ENCODE assay signal across 16 cellular contexts in genomic region chr1:70334436-70334835, GRCh38. TPM values are rescaled to one million over a fixed set of nuclear protein-coding genes. Genes with fewer than 3 reads are reported as not detected.
DNase-seq lines count a peak whose midpoint lies in the region; ATAC-seq and TF ChIP-seq lines count a peak whose summit lies in the region.
"Had no signal": no experiment of that assay in that cellular context is flagged by ENCODE, and none has a peak within 500 bp of the region (broad histone marks: within the 10 kb centered on the region; RNA-seq: fewer than 3 reads in every experiment).

No MANE protein-coding gene starts in this region.

- no peaks in the 10 kb centered on the region for H3K9me3 ChIP-seq in PC-9 (ENCODE audit: insufficient read depth, low read depth)
- H3K9me3 ChIP-seq: A549, BLaER1 had no signal

- peaks cover 3% of the 10 kb centered on the region for H3K27me3 Mint-ChIP-seq in GM23338 (ENCODE audit: insufficient read depth, low read depth, poor library complexity)
- H3K27me3 Mint-ChIP-seq: CD4-positive, alpha-beta memory T cell had no signal

- H2AFZ ChIP-seq in GM23338 = no peak overlapping the region
- H2AFZ ChIP-seq in PC-9 = no peak overlapping the region

- POLR2A ChIA-PET in PC-9 (lab: Charles Lee; ENCODE audit: unreplicated experiment) = no interaction called here

- H3K4me3 Mint-ChIP-seq in GM23338 = no peak overlapping the region
- H3K4me3 Mint-ChIP-seq: CD14-positive monocyte; CD4-positive, alpha-beta memory T cell; H9 had no signal

- no peaks in the 10 kb centered on the region for H3K9me3 Mint-ChIP-seq in GM23338
- H3K9me3 Mint-ChIP-seq: CD4-positive, alpha-beta memory T cell; H9 had no signal

- DNase-seq in DMS53 (lab: John Stamatoyannopoulos, UW) (peak; percentile 21), DMS53 treated with DMSO at 0.1 percent for 48 hours (lab: John Stamatoyannopoulos, UW; ENCODE audit: unreplicated experiment) (no peak), GM23338 (ENCODE audit: low spot score) (no peak), PC-9 (no peak), epithelial cell of prostate (ENCODE audit: low read depth, low spot score) (no peak), T1000 (lab: John Stamatoyannopoulos, UW) (no peak)
- DNase-seq: CD4-positive, alpha-beta memory T cell; GOT3; H9 had no signal

- H3K4me1 Mint-ChIP-seq in GM23338 = peaks cover 4% of the 10 kb centered on the region; the same call in 2 of the 3 replicates
- H3K4me1 Mint-ChIP-seq: CD14-positive monocyte had no signal

- H3K9me2 ChIP-seq in GM23338 (ENCODE audit: insufficient read depth) (no peaks in the 10 kb centered on the region), PC-9 (ENCODE audit: insufficient read depth) (no peaks in the 10 kb centered on the region)

- BruUV-seq in PC-9 (replicated peaks; lab: Mats Ljungman, UMichigan) = no TSS peak

- ATAC-seq in GM23338 (no peak), HG03457 (IDR thresholded peaks at IDR 0.05; ENCODE audit: unreplicated experiment) (no peak), GM19351 (IDR thresholded peaks at IDR 0.05; ENCODE audit: unreplicated experiment) (no peak)
- ATAC-seq: A549 had no signal

- no peaks in the 10 kb centered on the region for H3K4me1 ChIP-seq in GM23338 (ENCODE audit: insufficient read depth)
- H3K4me1 ChIP-seq in PC-9 (replicated peaks; ENCODE audit: insufficient read depth) = peaks cover 9% of the 10 kb centered on the region
- H3K4me1 ChIP-seq: BLaER1 had no signal

- H3F3A ChIP-seq in GM23338 (replicated peaks; ENCODE audit: low read depth) = no peaks in the 10 kb centered on the region
- H3F3A ChIP-seq in PC-9 (ENCODE audit: insufficient read depth, low read depth) = no peaks in the 10 kb centered on the region; the same call in 1 of the 2 replicates

- peaks cover 2% of the 10 kb centered on the region; the same call in 1 of the 2 replicates for H4K20me1 ChIP-seq in GM23338 (replicated peaks; ENCODE audit: insufficient read depth)
- H4K20me1 ChIP-seq in PC-9 (ENCODE audit: insufficient read depth) = 0 out of 2 replicates have a peak, but pooled peaks cover 5% of the 10 kb centered on the region

- H3K36me3 Mint-ChIP-seq in GM23338 (ENCODE audit: low read depth) = peaks cover 16% of the 10 kb centered on the region; the same call in 2 of the 3 replicates

- CTCF ChIA-PET in PC-9 (lab: Charles Lee) = no interaction called here

- no peak overlapping the region for H3K4me3 ChIP-seq in GM23338
- no peak overlapping the region for H3K4me3 ChIP-seq in PC-9
- H3K4me3 ChIP-seq: A549, BLaER1 had no signal

- intact Hi-C loops in PC-9 (cut with micrococcal nuclease; ENCODE audit: unreplicated experiment) = no loop called here

- no peak overlapping the region for H3K27ac Mint-ChIP-seq in GM23338

- H3K27ac ChIP-seq in GM23338 (ENCODE audit: low read depth) (peak overlapping the region; percentile 36; the same call in 1 of the 2 replicates), PC-9 (peak overlapping the region; percentile 3; the same call in 1 of the 2 replicates), epithelial cell of prostate (peak overlapping the region; percentile 22)
- H3K27ac ChIP-seq: 22Rv1, A549, BLaER1, KMS-11 had no signal

- no peak overlapping the region for H3K4me2 ChIP-seq in GM23338
- no peak overlapping the region for H3K4me2 ChIP-seq in PC-9
- H3K4me2 ChIP-seq: A549, BLaER1, KMS-11 had no signal

- H3K27me3 ChIP-seq in GM23338 (ENCODE audit: insufficient read depth) (no peaks in the 10 kb centered on the region), PC-9 (ENCODE audit: insufficient read depth, low read depth) (no peaks in the 10 kb centered on the region)
- H3K27me3 ChIP-seq: BLaER1 had no signal

- TF ChIP-seq CTCF in GM23338 (conservative IDR thresholded peaks at IDR 0.05; ENCODE audit: low read depth in 2 of 2) (no peak), PC-9 (conservative IDR thresholded peaks at IDR 0.05) (no peak)

- H3K36me3 ChIP-seq in GM23338 (ENCODE audit: insufficient read depth) = no peaks in the 10 kb centered on the region
- H3K36me3 ChIP-seq in PC-9 (ENCODE audit: low read depth) = 0 out of 2 replicates have a peak, but pooled peaks cover 8% of the 10 kb centered on the region

- H3K79me2 ChIP-seq in GM23338 (replicated peaks; ENCODE audit: insufficient read depth) = peaks cover 83% of the 10 kb centered on the region
- H3K79me2 ChIP-seq in PC-9 (ENCODE audit: low read depth) = peaks cover 39% of the 10 kb centered on the region

TF ChIP-seq in GM23338, 12 proteins besides CTCF, POLR2A, EP300 and RAD21:
- TF ChIP-seq STAT1 (IDR thresholded peaks at IDR 0.05; ENCODE audit: unreplicated experiment) (no peak), ZNF114 (CRISPR knock-in tag; IDR thresholded peaks at IDR 0.05) (no peak), REST (IDR thresholded peaks at IDR 0.05; ENCODE audit: unreplicated experiment) (no peak), POLR2AphosphoS5 (IDR thresholded peaks at IDR 0.05; ENCODE audit: low read depth) (no peak), EZH2 (IDR thresholded peaks at IDR 0.05; ENCODE audit: low read depth, unreplicated experiment) (no peak), EZH2phosphoT487 (IDR thresholded peaks at IDR 0.05; ENCODE audit: unreplicated experiment) (no peak), JUNB (IDR thresholded peaks at IDR 0.05; ENCODE audit: unreplicated experiment) (no peak)
TF ChIP-seq in GM23338: peak in this region for 0.

RNA-seq across cellular contexts. Expression of gene ANKRD13C, which starts 20.1 kb away (rescaled TPM):
- total RNA-seq in GM23338 (2014; rRNA removed; shearing (Covaris generic)) = 22.6 and 32.5 TPM in 2 replicates
- polyA plus RNA-seq in GM23338 (2016; fragmentation: Nextera tagmentation; extraction: Ambion mirVana) = 10.4 and 12.3 TPM in 2 replicates
- 19.4 and 24.3 TPM in 2 replicates for total RNA-seq in PC-9 (2021)
